ENCODE assay signal across 14 cellular contexts in genomic region chr14:33682746-33683145, GRCh38.
DNase-seq lines count a peak whose midpoint lies in the region; ATAC-seq and TF ChIP-seq lines count a peak whose summit lies in the region.
"Had no signal": no experiment of that assay in that cellular context is flagged by ENCODE, and none has a peak within 500 bp of the region (broad histone marks: within the 10 kb centered on the region; RNA-seq: fewer than 3 reads in every experiment).

No MANE protein-coding gene starts in this region.

- no peak for TF ChIP-seq CTCF in dorsolateral prefrontal cortex (IDR thresholded peaks at IDR 0.05 in 54 of 56, conservative IDR thresholded peaks at IDR 0.05 in 2 of 56; ENCODE audit: low read depth in 1 of 56, partially characterized antibody in 56 of 56)
- TF ChIP-seq CTCF in transverse colon (IDR thresholded peaks at IDR 0.05) = no peak

- H3K4me3 ChIP-seq in dorsolateral prefrontal cortex = no peak overlapping the region
- no peak overlapping the region for H3K4me3 ChIP-seq in transverse colon
- H3K4me3 ChIP-seq: breast epithelium, pancreas had no signal

- 70% methylated on average over 4 of the region's 4 CpGs; no CpG with 5 or more reads in 1 of the 2 donors for WGBS in transverse colon (ENCODE audit: low coverage in 1 of 2), 2 donors

- H3K9me3 ChIP-seq in transverse colon = no peaks in the 10 kb centered on the region
- H3K9me3 ChIP-seq: breast epithelium, pancreas had no signal

- no peak for TF ChIP-seq EP300 in transverse colon (IDR thresholded peaks at IDR 0.05; ENCODE audit: low read depth)

- H3K27ac ChIP-seq in dorsolateral prefrontal cortex (peak overlapping the region in 35 of 59 donors; percentile 1 to 71 (median 43)), layer of hippocampus (ENCODE audit: low read depth, low read length) (peak overlapping the region; percentile 50), transverse colon (no peak overlapping the region)
- H3K27ac ChIP-seq: breast epithelium, pancreas had no signal

- TF ChIP-seq POLR2A in transverse colon (IDR thresholded peaks at IDR 0.05) = no peak

- DNase-seq in RPMI7951 (ENCODE audit: low read depth) (peak; percentile 92), dorsolateral prefrontal cortex (peak in 1 of 10 donors; percentile 10), transverse colon (peak; percentile 9), NCI-H526 treated with DMSO at 0.1 percent for 48 hours (lab: John Stamatoyannopoulos, UW) (no peak)
- DNase-seq: activated CD4-positive, CD25-positive, alpha-beta regulatory T cell treated with anti-CD3 and anti-CD28 coated beads, Interleukin-2, amount 50 U/mL, for 72 hours; activated T-cell treated with anti-CD3 and anti-CD28 coated beads, Interleukin-2, amount 50 U/mL, for 48 hours; NCI-H2029 treated with DMSO at 0.1 percent for 48 hours had no signal

- intact Hi-C loops in dorsolateral prefrontal cortex (cut with DNase I) = no loop called here
- intact Hi-C loops in transverse colon (cut with DNase I; ENCODE audit: low total_unique reads) = no loop called here

- in situ Hi-C loops in transverse colon (cut with MboI; ENCODE audit: low pct_ligation_motif_present in 1 of 4, low pct_unique_long_range_greater_than_20kb in 1 of 4, low sequenced_read_pairs in 3 of 4) = no loop called here

- H3K27me3 ChIP-seq in dorsolateral prefrontal cortex = no peaks in the 10 kb centered on the region
- H3K27me3 ChIP-seq in layer of hippocampus (ENCODE audit: control insufficient read depth, insufficient read depth, low read length) = no peaks in the 10 kb centered on the region
- H3K27me3 ChIP-seq in transverse colon = no peaks in the 10 kb centered on the region
- H3K27me3 ChIP-seq: breast epithelium, pancreas had no signal

- no peaks in the 10 kb centered on the region for H3K4me1 ChIP-seq in transverse colon
- H3K4me1 ChIP-seq: breast epithelium, pancreas had no signal

- no peak for ATAC-seq in HG02885 (IDR thresholded peaks at IDR 0.05; ENCODE audit: poor library complexity, unreplicated experiment)
- ATAC-seq in GM21529 (IDR thresholded peaks at IDR 0.05; ENCODE audit: unreplicated experiment) = no peak
- no peak for ATAC-seq in HG03571 (IDR thresholded peaks at IDR 0.05; ENCODE audit: unreplicated experiment)
- ATAC-seq: HCT116 had no signal

- no peaks in the 10 kb centered on the region for H3K36me3 ChIP-seq in transverse colon
- H3K36me3 ChIP-seq: breast epithelium, pancreas had no signal

Comparison
In these comparisons a context has a peak if more than half of its experiments do, and no peak if none do; other contexts are left out.
1. H3K27ac ChIP-seq: peak in dorsolateral prefrontal cortex (35 of 59) and layer of hippocampus (single experiment); none in transverse colon (0 of 4).